In genomic region chr20:41476013-41476441, GRCh38 we compare ENCODE assay signal across 8 cellular contexts.
DNase-seq lines count a peak whose midpoint lies in the region; ATAC-seq lines count a peak whose summit lies in the region.

No MANE protein-coding gene starts in this region.

- intact Hi-C loops in activated T-helper 1 cell treated with anti-CD3 and anti-CD28 coated beads, Interleukin-12 subunit alpha, Interleukin-12 subunit beta, Interleukin-2, Interleukin-4 antibody, amounts not matched to agents 30 ng/mL and 10 ng/mL and 1 ng/mL, durations not matched to agents 14 hours and 24 hours and 36 hours (cut with micrococcal nuclease), result no loop called here

- H3K27me3 ChIP-seq in SJCRH30, result no peaks in the 10 kb centered on the region

- no peaks in the 10 kb centered on the region for H3K9me3 Mint-ChIP-seq in activated T-helper 1 cell treated with anti-CD3 and anti-CD28 coated beads, Interleukin-12 subunit alpha, Interleukin-12 subunit beta, Interleukin-2, Interleukin-4 antibody, amounts not matched to agents 30 ng/mL and 10 ng/mL and 1 ng/mL, durations not matched to agents 14 hours and 24 hours and 36 hours

- no peak overlapping the region for H3K4me3 Mint-ChIP-seq in activated T-helper 1 cell treated with anti-CD3 and anti-CD28 coated beads, Interleukin-12 subunit alpha, Interleukin-12 subunit beta, Interleukin-2, Interleukin-4 antibody, amounts not matched to agents 30 ng/mL and 10 ng/mL and 1 ng/mL, durations not matched to agents 14 hours and 24 hours and 36 hours

- no peak overlapping the region for H3K4me3 ChIP-seq in SJCRH30

- peaks cover 1% of the 10 kb centered on the region for H3K27me3 Mint-ChIP-seq in activated T-helper 1 cell treated with anti-CD3 and anti-CD28 coated beads, Interleukin-12 subunit alpha, Interleukin-12 subunit beta, Interleukin-2, Interleukin-4 antibody, amounts not matched to agents 30 ng/mL and 10 ng/mL and 1 ng/mL, durations not matched to agents 14 hours and 24 hours and 36 hours (ENCODE audit: insufficient read depth)

- peaks cover 33% of the 10 kb centered on the region for H3K36me3 Mint-ChIP-seq in activated T-helper 1 cell treated with anti-CD3 and anti-CD28 coated beads, Interleukin-12 subunit alpha, Interleukin-12 subunit beta, Interleukin-2, Interleukin-4 antibody, amounts not matched to agents 30 ng/mL and 10 ng/mL and 1 ng/mL, durations not matched to agents 14 hours and 24 hours and 36 hours (ENCODE audit: low read depth)

- peak overlapping the region; percentile 88 for H3K27ac ChIP-seq in SJCRH30

- ATAC-seq in HG02798 (IDR thresholded peaks at IDR 0.05; ENCODE audit: poor library complexity, unreplicated experiment), result no peak
- no peak for ATAC-seq in GM21515 (IDR thresholded peaks at IDR 0.05; ENCODE audit: unreplicated experiment)

- peaks cover 37% of the 10 kb centered on the region for H3K4me1 Mint-ChIP-seq in activated T-helper 1 cell treated with anti-CD3 and anti-CD28 coated beads, Interleukin-12 subunit alpha, Interleukin-12 subunit beta, Interleukin-2, Interleukin-4 antibody, amounts not matched to agents 30 ng/mL and 10 ng/mL and 1 ng/mL, durations not matched to agents 14 hours and 24 hours and 36 hours (ENCODE audit: low read depth)

- H3K36me3 ChIP-seq in SJCRH30, result peaks cover 44% of the 10 kb centered on the region

- peaks cover 40% of the 10 kb centered on the region for H3K4me1 ChIP-seq in SJCRH30

- DNase-seq in HUDEP-2 (lab: John Stamatoyannopoulos, UW; ENCODE audit: unreplicated experiment in 76 of 76) (peak in 51 of 76 experiments; percentile 1 to 80 (median 38)), SJCRH30 (peak; percentile 94 to 99), globus pallidus (ENCODE audit: low spot score) (peak; percentile 10), smooth muscle cell of the brain vasculature (ENCODE audit: low read depth, low spot score) (peak; percentile 61), Kasumi-1 (lab: John Stamatoyannopoulos, UW) (no peak)
- no peak for DNase-seq in activated T-helper 1 cell treated with anti-CD3 and anti-CD28 coated beads, Interleukin-12 subunit alpha, Interleukin-12 subunit beta, Interleukin-2, Interleukin-4 antibody, amounts not matched to agents 30 ng/mL and 10 ng/mL and 1 ng/mL, durations not matched to agents 14 hours and 24 hours and 36 hours (ENCODE audit: low spot score)

- no peaks in the 10 kb centered on the region for H3K9me3 ChIP-seq in SJCRH30 (replicated peaks)

- H3K27ac Mint-ChIP-seq in activated T-helper 1 cell treated with anti-CD3 and anti-CD28 coated beads, Interleukin-12 subunit alpha, Interleukin-12 subunit beta, Interleukin-2, Interleukin-4 antibody, amounts not matched to agents 30 ng/mL and 10 ng/mL and 1 ng/mL, durations not matched to agents 14 hours and 24 hours and 36 hours, result no peak overlapping the region

Comparison
In these comparisons a context has a peak if more than half of its experiments do, and no peak if none do; other contexts are left out.
1. DNase-seq: peak in HUDEP-2 (51 of 76), SJCRH30 (2 of 2), globus pallidus (single experiment) and smooth muscle cell of the brain vasculature (single experiment); none in Kasumi-1 (0 of 2) and activated T-helper 1 cell treated with anti-CD3 and anti-CD28 coated beads, Interleukin-12 subunit alpha, Interleukin-12 subunit beta, Interleukin-2, Interleukin-4 antibody, amounts not matched to agents 30 ng/mL and 10 ng/mL and 1 ng/mL, durations not matched to agents 14 hours and 24 hours and 36 hours (single experiment).